Comparison of ENCODE assay signal across 9 cellular contexts in the genomic region with DNA sequence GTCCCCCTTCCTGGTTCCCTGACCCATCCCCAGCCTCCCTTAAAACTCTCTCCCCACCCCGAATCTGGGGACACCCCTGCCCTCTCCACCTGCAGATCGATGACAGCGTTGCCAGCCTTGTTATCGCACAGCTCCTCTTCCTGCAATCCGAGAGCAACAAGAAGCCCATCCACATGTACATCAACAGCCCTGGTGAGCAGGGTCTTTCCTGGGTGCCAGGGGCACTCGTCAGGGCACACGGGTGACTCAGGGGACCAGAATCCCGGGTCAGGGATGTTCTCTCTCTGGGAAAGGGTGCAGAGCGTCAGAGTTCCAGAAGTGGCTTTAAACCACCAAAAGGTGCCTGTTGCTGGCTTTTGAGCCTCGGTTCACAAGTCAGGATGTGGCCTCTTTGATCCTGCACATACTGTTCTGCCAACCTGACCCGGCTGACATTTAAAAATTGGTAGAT. TPM values are rescaled to one million over a fixed set of nuclear protein-coding genes. Genes with fewer than 3 reads are reported as not detected.
DNase-seq lines count a peak whose midpoint lies in the region; ATAC-seq and TF ChIP-seq lines count a peak whose summit lies in the region.
"Had no signal": no experiment of that assay in that cellular context is flagged by ENCODE, and none has a peak within 500 bp of the region (broad histone marks: within the 10 kb centered on the region; RNA-seq: fewer than 3 reads in every experiment).

No MANE protein-coding gene starts in this region.

- ATAC-seq in lung (ENCODE audit: insufficient read depth, low FRiP score): no peak
- ATAC-seq in GM18520 (IDR thresholded peaks at IDR 0.05; ENCODE audit: unreplicated experiment): no peak

- TF ChIP-seq POLR2A in tibial nerve (IDR thresholded peaks at IDR 0.05): no peak

- TF ChIP-seq CTCF in AG04449 (IDR thresholded peaks at IDR 0.05; ENCODE audit: insufficient read depth, low read length, missing control alignments) (no peak), astrocyte of the spinal cord (IDR thresholded peaks at IDR 0.05; ENCODE audit: low read depth, low read length) (no peak), lung (IDR thresholded peaks at IDR 0.05; ENCODE audit: control extremely low read depth, extremely low read depth) (no peak), tibial nerve (IDR thresholded peaks at IDR 0.05) (no peak)

- H3K4me1 ChIP-seq in lung (ENCODE audit: control insufficient read depth in 2 of 2, insufficient read depth in 2 of 2, low read length in 2 of 2) (peaks cover 2 to 5% of the 10 kb centered on the region in 2 donors), tibial nerve (peaks cover 0 to 14% (median 0%) of the 10 kb centered on the region in 4 donors)

- peak overlapping the region; percentile 78 to 85 for H3K27ac ChIP-seq in lung (ENCODE audit: low read depth in 1 of 2, low read length in 1 of 2)
- peak overlapping the region; percentile 93 to 97 (median 95) for H3K27ac ChIP-seq in tibial nerve

- TF ChIP-seq EP300 in tibial nerve (IDR thresholded peaks at IDR 0.05): no peak

- DNase-seq in AG04449 (ENCODE audit: low read depth, low spot score) (no peak), LHCN-M2 (ENCODE audit: low read depth) (peak; percentile 10), astrocyte of the spinal cord (ENCODE audit: low read depth, low spot score) (no peak), lung (ENCODE audit: low spot score) (no peak), tibial nerve (ENCODE audit: low spot score in 2 of 2) (no peak), SKM-1 (lab: John Stamatoyannopoulos, UW; ENCODE audit: unreplicated experiment) (no peak), NCI-H1105 treated with DMSO at 0.1 percent for 48 hours (lab: John Stamatoyannopoulos, UW) (no peak)

- POLR2A ChIA-PET in AG04449 (lab: Yijun Ruan, JAX): no interaction called here

- CTCF ChIA-PET in AG04449 (lab: Yijun Ruan, JAX): interaction anchor here (1.4 to 2.0 kb wide), 4 partner anchors 8 to 314 kb away, joined by 3 to 6 read pairs (median 4); a partner anchor contains a TSS

- no peaks in the 10 kb centered on the region for H3K27me3 ChIP-seq in lung (ENCODE audit: control insufficient read depth, insufficient read depth)
- H3K27me3 ChIP-seq in tibial nerve: no peaks in the 10 kb centered on the region

- H3K4me3 ChIP-seq in AG04449 (ENCODE audit: low read depth, low read length) (peak overlapping the region; percentile 77), astrocyte of the spinal cord (ENCODE audit: low read depth, low read length) (peak overlapping the region; percentile 80), lung (peak overlapping the region; percentile 93), tibial nerve (peak overlapping the region; percentile 70 to 97 (median 96))

- in situ Hi-C loops in astrocyte of the spinal cord (cut with HindIII; ENCODE audit: low sequenced_read_pairs): no loop called here

- H3K36me3 ChIP-seq in lung (ENCODE audit: control insufficient read depth in 2 of 2, insufficient read depth in 2 of 2, low read length in 2 of 2) (peaks cover 8 to 19% of the 10 kb centered on the region in 2 donors), tibial nerve (peaks cover 0 to 36% (median 19%) of the 10 kb centered on the region in 3 donors)

- 30 to 34% methylated on average over 11 of the region's 11 CpGs for WGBS in lung, 2 donors
- WGBS in tibial nerve, 2 donors: 17 to 20% methylated on average over 11 of the region's 11 CpGs

- H3K9me3 ChIP-seq in lung (ENCODE audit: control insufficient read depth in 2 of 2, insufficient read depth in 1 of 2, low read length in 1 of 2): no peaks in the 10 kb centered on the region
- H3K9me3 ChIP-seq in tibial nerve: no peaks in the 10 kb centered on the region

RNA-seq across cellular contexts. Expression of a gene that starts 1.0 kb away (rescaled TPM):
- total RNA-seq in LHCN-M2 (2014; rRNA removed) (107 and 126 TPM in 2 replicates), lung (10 to 100 TPM; 21.3 to 80.7 TPM), tibial nerve (10 to 100 TPM; 46.1 to 87.2 (median 67.8) TPM)
- 119 TPM for polyA plus RNA-seq in LHCN-M2 (2012)
- polyA plus RNA-seq in lung: 10 to 100 TPM; 57.8 to 89.7 TPM

RNA-seq across cellular contexts. Expression of a gene that starts 10.2 kb away (rescaled TPM):
- total RNA-seq in LHCN-M2 (2014; rRNA removed): 25.4 and 35.0 TPM in 2 replicates
- 62.2 TPM for polyA plus RNA-seq in LHCN-M2 (2012)
- 10 to 100 TPM; 26.8 to 84.2 TPM for total RNA-seq in lung
- 10 to 100 TPM; 49.6 to 57.1 TPM for polyA plus RNA-seq in lung
- total RNA-seq in tibial nerve: 10 to 100 TPM; 54.0 to 77.6 (median 70.4) TPM

RNA-seq across cellular contexts. Expression of a gene that starts 13.4 kb away (rescaled TPM):
- total RNA-seq in LHCN-M2 (2014; rRNA removed): 0.69 and 0.90 TPM in 2 replicates
- polyA plus RNA-seq in LHCN-M2 (2012): 0.87 TPM
- total RNA-seq in lung: 1 to 10 TPM; 1.5 TPM
- under 1 TPM; 0.50 to 0.79 TPM for polyA plus RNA-seq in lung
- total RNA-seq in tibial nerve: 1 to 10 TPM in 3 of 4 donors, under 1 TPM in 1; under 0.01 to 4.3 (median 2.5) TPM

RNA-seq across cellular contexts. Expression of a gene that starts 29.0 kb away (rescaled TPM):
- total RNA-seq in LHCN-M2 (2014; rRNA removed) (not detected in 2 replicates), lung (not detected), tibial nerve (not detected)
- polyA plus RNA-seq in LHCN-M2 (2012): 0.04 TPM
- under 1 TPM in 1 of 2 donors, not detected in 1; 0.06 TPM for polyA plus RNA-seq in lung
- total RNA-seq: myocyte had no signal

RNA-seq across cellular contexts. Expression of a gene that starts 30.6 kb away (rescaled TPM):
- total RNA-seq in LHCN-M2 (2014; rRNA removed) (59.4 and 64.3 TPM in 2 replicates), lung (10 to 100 TPM; 45.4 to 53.5 TPM), tibial nerve (10 to 100 TPM; 29.5 to 50.9 (median 45.1) TPM)
- 73.0 TPM for polyA plus RNA-seq in LHCN-M2 (2012)
- 10 to 100 TPM; 47.1 to 49.4 TPM for polyA plus RNA-seq in lung
